Comparison of ENCODE assay signal across 24 cellular contexts in the genomic region with DNA sequence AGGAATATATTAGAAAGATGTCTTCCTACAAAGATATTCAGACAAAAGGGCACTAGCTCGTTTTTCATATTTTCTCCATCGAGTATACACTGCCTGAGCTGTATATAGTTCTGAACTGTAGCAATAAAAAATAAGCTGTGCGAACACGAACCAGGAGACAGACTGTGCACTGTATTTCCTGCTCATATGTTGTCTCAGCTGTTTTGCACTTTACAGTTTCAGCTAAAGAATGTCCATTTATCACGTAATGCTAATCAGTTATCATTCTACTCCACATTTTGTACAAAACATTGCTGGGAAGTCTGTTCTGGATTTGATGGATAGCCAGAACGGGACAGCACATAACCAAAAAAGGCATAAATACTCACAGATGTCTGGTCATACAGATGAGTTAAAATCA.
DNase-seq lines count a peak whose midpoint lies in the region; ATAC-seq and TF ChIP-seq lines count a peak whose summit lies in the region.
"Had no signal": no experiment of that assay in that cellular context is flagged by ENCODE, and none has a peak within 500 bp of the region (broad histone marks: within the 10 kb centered on the region; RNA-seq: fewer than 3 reads in every experiment).

No MANE protein-coding gene starts in this region.

- H3K9me3 ChIP-seq in left ventricle myocardium inferior (replicated peaks) (peaks cover 8% of the 10 kb centered on the region), right cardiac atrium (ENCODE audit: control insufficient read depth, low read length) (no peaks in the 10 kb centered on the region), adipocyte (ENCODE audit: control insufficient read depth, low read length) (peaks cover 4% of the 10 kb centered on the region), tibial artery (no peaks in the 10 kb centered on the region), esophagus muscularis mucosa (peaks cover 0 to under 1% (median 0%) of the 10 kb centered on the region in 4 donors)
- H3K9me3 ChIP-seq: sigmoid colon, SJSA1 had no signal

- DNase-seq in left ventricle myocardium inferior, result no peak
- DNase-seq in right cardiac atrium, result no peak
- DNase-seq in adipocyte (ENCODE audit: low read depth), result peak; percentile 38
- DNase-seq in foreskin melanocyte, result peak; percentile 2
- DNase-seq in tibial artery, result no peak
- DNase-seq in 8988T, result no peak
- DNase-seq in esophagus muscularis mucosa (ENCODE audit: extremely low spot score), result no peak
- DNase-seq: activated gamma-delta T cell treated with Interleukin-2 at 50 U/mL for 16 hours; amygdala; CD4-positive, alpha-beta memory T cell; H7; hippocampal formation; islet precursor cell; KBM-7; naive B cell; NCI-H1694 treated with DMSO at 0.1 percent for 48 hours; NCI-H774; sigmoid colon; stimulated activated CD4-positive, alpha-beta T cell treated with anti-CD3 and anti-CD28 coated beads, Interleukin-2, amount 100 ng/mL, for 24 hours; stimulated activated naive B cell treated with anti-CD40 and anti-IgM and Interleukin-4, amounts not matched to agents 10 μg/mL and 1 μg/mL and 100 μg/mL, for 72 hours; WERI-Rb-1 had no signal

- H3K27me3 ChIP-seq in left ventricle myocardium inferior (ENCODE audit: low read depth), result no peaks in the 10 kb centered on the region
- no peaks in the 10 kb centered on the region for H3K27me3 ChIP-seq in right cardiac atrium (ENCODE audit: control insufficient read depth, insufficient read depth)
- no peaks in the 10 kb centered on the region for H3K27me3 ChIP-seq in adipocyte (replicated peaks; ENCODE audit: control insufficient read depth, insufficient read depth, low read length)
- no peaks in the 10 kb centered on the region for H3K27me3 ChIP-seq in tibial artery
- H3K27me3 ChIP-seq in esophagus muscularis mucosa, result no peaks in the 10 kb centered on the region
- H3K27me3 ChIP-seq: sigmoid colon, SJSA1 had no signal

- 25% methylated on average over 6 of the region's 6 CpGs for WGBS in right cardiac atrium
- WGBS in esophagus muscularis mucosa, result 19% methylated on average over 6 of the region's 6 CpGs

- intact Hi-C loops in left ventricle myocardium inferior (cut with micrococcal nuclease), result no loop called here
- intact Hi-C loops in right cardiac atrium (cut with DNase I), result no loop called here
- intact Hi-C loops in tibial artery (cut with DNase I; ENCODE audit: low total_unique reads), result no loop called here
- intact Hi-C loops in esophagus muscularis mucosa (cut with DNase I), result no loop called here

- H3K27ac ChIP-seq in left ventricle myocardium inferior (replicated peaks) (no peak overlapping the region), right cardiac atrium (ENCODE audit: low read length) (no peak overlapping the region), tibial artery (no peak overlapping the region), esophagus muscularis mucosa (replicated peaks in 1 of 4) (no peak overlapping the region)
- H3K27ac ChIP-seq: parathyroid adenoma, sigmoid colon, SJSA1, WERI-Rb-1 had no signal

- TF ChIP-seq CTCF in left ventricle myocardium inferior (IDR thresholded peaks at IDR 0.05; ENCODE audit: borderline replicate concordance) (no peak), tibial artery (IDR thresholded peaks at IDR 0.05) (no peak), esophagus muscularis mucosa (IDR thresholded peaks at IDR 0.05) (no peak)

- peak overlapping the region; percentile 33 for H3K4me3 ChIP-seq in left ventricle myocardium inferior
- H3K4me3 ChIP-seq in right cardiac atrium (ENCODE audit: low read length), result no peak overlapping the region
- H3K4me3 ChIP-seq in adipocyte (ENCODE audit: low read length), result peak overlapping the region; percentile 0
- H3K4me3 ChIP-seq in tibial artery, result peak overlapping the region; percentile 26 to 38
- no peak overlapping the region for H3K4me3 ChIP-seq in esophagus muscularis mucosa
- H3K4me3 ChIP-seq: sigmoid colon, SJSA1 had no signal

- TF ChIP-seq EP300 in esophagus muscularis mucosa (IDR thresholded peaks at IDR 0.05), result no peak

- no peak for ATAC-seq in right cardiac atrium
- ATAC-seq in GM19035 (IDR thresholded peaks at IDR 0.05; ENCODE audit: unreplicated experiment), result no peak
- ATAC-seq: stimulated activated naive B cell treated with anti-CD40 and anti-IgM and Interleukin-4, amounts not matched to agents 10 μg/mL and 1 μg/mL and 100 μg/mL, for 72 hours had no signal

- H3K4me1 ChIP-seq in left ventricle myocardium inferior (no peaks in the 10 kb centered on the region), right cardiac atrium (ENCODE audit: control insufficient read depth, insufficient read depth, low read length) (no peaks in the 10 kb centered on the region), adipocyte (ENCODE audit: control insufficient read depth, insufficient read depth, low read length) (no peaks in the 10 kb centered on the region), tibial artery (no peaks in the 10 kb centered on the region), esophagus muscularis mucosa (no peaks in the 10 kb centered on the region)
- H3K4me1 ChIP-seq: parathyroid adenoma, sigmoid colon, SJSA1 had no signal

- no peak for TF ChIP-seq POLR2A in esophagus muscularis mucosa (IDR thresholded peaks at IDR 0.05; ENCODE audit: low read depth)

- H3K36me3 ChIP-seq in left ventricle myocardium inferior, result no peaks in the 10 kb centered on the region
- H3K36me3 ChIP-seq in adipocyte (ENCODE audit: control insufficient read depth, insufficient read depth, low read length, severe bottlenecking), result no peaks in the 10 kb centered on the region
- H3K36me3 ChIP-seq in tibial artery, result no peaks in the 10 kb centered on the region
- no peaks in the 10 kb centered on the region for H3K36me3 ChIP-seq in esophagus muscularis mucosa
- H3K36me3 ChIP-seq: sigmoid colon, SJSA1, WERI-Rb-1 had no signal

- H3K9ac ChIP-seq in adipocyte (ENCODE audit: low read length), result no peak overlapping the region
- H3K9ac ChIP-seq: parathyroid adenoma had no signal

Comparison
In these comparisons a context has a peak if more than half of its experiments do, and no peak if none do; other contexts are left out.
1. H3K4me3 ChIP-seq: peak in left ventricle myocardium inferior (single experiment), adipocyte (single experiment) and tibial artery (2 of 2); none in right cardiac atrium (single experiment) and esophagus muscularis mucosa (0 of 4).
2. DNase-seq: peak in adipocyte (single experiment) and foreskin melanocyte (single experiment); none in left ventricle myocardium inferior (single experiment), right cardiac atrium (0 of 3), tibial artery (0 of 2), 8988T (single experiment) and esophagus muscularis mucosa (single experiment).